Comparison of ENCODE assay signal across 1 cellular context in genomic region chr6:34887753-34888440, GRCh38.
TF ChIP-seq lines count a peak whose summit lies in the region.

TSS of gene TAF11 (minus strand) at chr6:34888042. CDS start at chr6:34887957, 85 bp downstream.

TF ChIP-seq in liver, 16 proteins besides CTCF, POLR2A, EP300 and RAD21 (continued from another document):
- peak; percentile 61 to 95 for TF ChIP-seq GABPA (IDR thresholded peaks at IDR 0.05 in 1 of 2, conservative IDR thresholded peaks at IDR 0.05 in 1 of 2)
